Comparison of ENCODE assay signal across 7 cellular contexts in the genomic region with DNA sequence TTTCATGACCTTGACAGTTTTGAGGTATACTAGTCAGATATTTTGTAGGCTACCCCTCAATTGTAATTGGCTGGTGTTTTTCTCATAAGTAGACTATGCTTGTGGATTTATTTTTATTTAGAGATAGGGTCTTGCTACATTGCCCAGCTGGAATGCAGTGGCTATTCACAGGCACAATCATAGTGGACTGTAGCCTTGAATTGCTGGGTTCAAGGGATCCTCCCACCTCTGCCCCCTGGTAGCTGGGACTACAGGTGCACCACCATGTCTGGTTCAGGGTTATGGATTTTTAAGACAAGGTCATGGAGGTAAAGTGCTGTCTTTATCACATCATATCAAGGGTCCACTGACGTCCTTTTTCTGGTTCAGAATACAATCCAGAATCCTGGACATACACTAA. TPM values are rescaled to one million over a fixed set of nuclear protein-coding genes. Genes with fewer than 3 reads are reported as not detected.
"Had no signal": no experiment of that assay in that cellular context is flagged by ENCODE, and none has a peak within 500 bp of the region (broad histone marks: within the 10 kb centered on the region; RNA-seq: fewer than 3 reads in every experiment).

No MANE protein-coding gene starts in this region.

- H3K4me3 Mint-ChIP-seq: IgD-negative memory B cell had no signal

- ATAC-seq: HepG2, K562 had no signal

- H3K9me3 Mint-ChIP-seq: IgD-negative memory B cell had no signal

- DNase-seq: IMR-90, KBM-7, KG1 had no signal

- H3K4me3 ChIP-seq: K562 had no signal

- H3K27ac Mint-ChIP-seq: IgD-negative memory B cell had no signal

RNA-seq across cellular contexts. Expression of a gene that starts 23.7 kb away (rescaled TPM):
- total RNA-seq: HT-29 had no signal
